Comparison of ENCODE assay signal across 10 cellular contexts in genomic region chr6:127366281-127367022, GRCh38. TPM values are rescaled to one million over a fixed set of nuclear protein-coding genes. Genes with fewer than 3 reads are reported as not detected.
A peak's percentile ranks its signal among the peaks of the same experiment; 100 is the strongest.
DNase-seq lines count a peak whose midpoint lies in the region; TF ChIP-seq lines count a peak whose summit lies in the region.
"Had no signal": no experiment of that assay in that cellular context is flagged by ENCODE, and none has a peak within 500 bp of the region (broad histone marks: within the 10 kb centered on the region; RNA-seq: fewer than 3 reads in every experiment).

No MANE protein-coding gene starts in this region.

- H3K4me3 ChIP-seq in esophagus muscularis mucosa (no peak overlapping the region), rectal smooth muscle tissue (ENCODE audit: low read length) (no peak overlapping the region), colonic mucosa (no peak overlapping the region)

- 22% methylated on average over 5 of the region's 5 CpGs for WGBS in esophagus muscularis mucosa

- H3K9me3 ChIP-seq in esophagus muscularis mucosa (peaks cover 0 to 4% (median 0%) of the 10 kb centered on the region in 4 donors), colonic mucosa (no peaks in the 10 kb centered on the region)

- H3K36me3 ChIP-seq in esophagus muscularis mucosa (no peaks in the 10 kb centered on the region), rectal smooth muscle tissue (ENCODE audit: control insufficient read depth, insufficient read depth, low read length) (no peaks in the 10 kb centered on the region), colonic mucosa (no peaks in the 10 kb centered on the region)

- no peak for TF ChIP-seq POLR2A in esophagus muscularis mucosa (IDR thresholded peaks at IDR 0.05; ENCODE audit: low read depth)

- H3K27ac ChIP-seq in esophagus muscularis mucosa (replicated peaks in 1 of 4): peak overlapping the region in 3 of 4 donors; percentile 27 to 65 (median 52)
- peak overlapping the region; percentile 55 for H3K27ac ChIP-seq in rectal smooth muscle tissue (ENCODE audit: low read depth, low read length)
- no peak overlapping the region for H3K27ac ChIP-seq in colonic mucosa
- H3K27ac ChIP-seq: HL-60 had no signal

- no peak for TF ChIP-seq CTCF in esophagus muscularis mucosa (IDR thresholded peaks at IDR 0.05)
- no peak for TF ChIP-seq CTCF in colonic mucosa (IDR thresholded peaks at IDR 0.05)

- H3K9ac ChIP-seq in rectal smooth muscle tissue (ENCODE audit: low read length): no peak overlapping the region
- H3K9ac ChIP-seq in colonic mucosa (ENCODE audit: low read depth in 2 of 2, low read length in 2 of 2): no peak overlapping the region

- H3K27me3 ChIP-seq in esophagus muscularis mucosa: no peaks in the 10 kb centered on the region
- H3K27me3 ChIP-seq in rectal smooth muscle tissue (ENCODE audit: control insufficient read depth, insufficient read depth, low read length): no peaks in the 10 kb centered on the region
- H3K27me3 ChIP-seq in colonic mucosa: no peaks in the 10 kb centered on the region

- H3K4me1 ChIP-seq in esophagus muscularis mucosa (peaks cover 0 to 14% (median 12%) of the 10 kb centered on the region in 4 donors), rectal smooth muscle tissue (ENCODE audit: control insufficient read depth, insufficient read depth, low read length) (peaks cover 3% of the 10 kb centered on the region), colonic mucosa (no peaks in the 10 kb centered on the region)

- TF ChIP-seq EP300 in esophagus muscularis mucosa (IDR thresholded peaks at IDR 0.05): no peak

- DNase-seq in GM04503 (ENCODE audit: low read depth): peak; percentile 96
- peak; percentile 59 for DNase-seq in NCI-H460 (ENCODE audit: extremely low read depth, low read depth)
- no peak for DNase-seq in esophagus muscularis mucosa (ENCODE audit: extremely low spot score)
- DNase-seq in NCI-H526 treated with DMSO at 0.1 percent for 48 hours (lab: John Stamatoyannopoulos, UW): no peak
- no peak for DNase-seq in cerebellar cortex (ENCODE audit: low spot score)
- no peak for DNase-seq in effector CD4-positive, alpha-beta T cell
- no peak for DNase-seq in colonic mucosa
- DNase-seq: SHP77 had no signal

- intact Hi-C loops in esophagus muscularis mucosa (cut with DNase I): no loop called here
- intact Hi-C loops in colonic mucosa (cut with DNase I): no loop called here

RNA-seq across cellular contexts. Expression of gene ECHDC1, which starts 23.0 kb away (rescaled TPM):
- 55.0 and 71.0 TPM in 2 replicates for total RNA-seq in NCI-H460 (2014; rRNA removed; shearing (Covaris generic))
- 41.9 and 46.4 TPM in 2 replicates for polyA plus RNA-seq in NCI-H460 (2014; cell fraction: nucleus; rRNA removed)
- total RNA-seq in esophagus muscularis mucosa (10 to 100 TPM; 42.5 to 70.6 (median 57.9) TPM), colonic mucosa (100 to 1,000 TPM in 1 of 2 donors, 10 to 100 TPM in 1; 56.1 to 111 TPM)

Comparison
In these comparisons a context has a peak if more than half of its experiments do, and no peak if none do; other contexts are left out.
1. DNase-seq: peak in GM04503 (single experiment) and NCI-H460 (single experiment); none in esophagus muscularis mucosa (single experiment), NCI-H526 treated with DMSO at 0.1 percent for 48 hours (single experiment), cerebellar cortex (single experiment), effector CD4-positive, alpha-beta T cell (single experiment) and colonic mucosa (single experiment).